Comparison of ENCODE assay signal across 29 cellular contexts in genomic region chr12:22719745-22720144, GRCh38.
"Had no signal": no experiment of that assay in that cellular context is flagged by ENCODE, and none has a peak within 500 bp of the region (broad histone marks: within the 10 kb centered on the region; RNA-seq: fewer than 3 reads in every experiment).

No MANE protein-coding gene starts in this region.

- ATAC-seq: activated CD4-positive, alpha-beta T cell treated with anti-CD3 and anti-CD28 coated beads for 36 hours; activated CD4-positive, CD25-positive, alpha-beta regulatory T cell treated with anti-CD3 and anti-CD28 coated beads, Interleukin-2, amount 50 U/mL, for 24 hours; activated T-cell treated with anti-CD3 and anti-CD28 coated beads, Interleukin-2, amount 50 U/mL, for 72 hours; body of pancreas; effector memory CD8-positive, alpha-beta T cell; gastroesophageal sphincter; heart right ventricle; T-helper 17 cell had no signal

- DNase-seq: activated B cell treated with CpG ODN at 0.5 μM for 24 hours; activated CD4-positive, alpha-beta memory T cell treated with anti-CD3 and anti-CD28 coated beads, Interleukin-2, amount 10 ng/mL, durations not matched to agents 7 days and 5 days; activated CD4-positive, alpha-beta T cell treated with anti-CD3 and anti-CD28 coated beads for 36 hours; activated CD4-positive, alpha-beta T cell treated with anti-CD3 and anti-CD28 coated beads, Interleukin-2, amount 10 ng/mL, durations not matched to agents 7 days and 5 days; activated CD4-positive, alpha-beta T cell treated with anti-CD3 and anti-CD28 coated beads, Interleukin-2, amount 50 U/mL, for 4 hours; activated CD8-positive, alpha-beta memory T cell treated with anti-CD3 and anti-CD28 coated beads, Interleukin-2, amount 50 U/mL, for 48 hours; activated gamma-delta T cell treated with Interleukin-2 at 50 U/mL for 16 hours; activated naive CD4-positive, alpha-beta T cell treated with anti-CD3 and anti-CD28 coated beads, Interleukin-2, amount 50 U/mL, for 16 hours; activated naive CD4-positive, alpha-beta T cell treated with Interleukin-2 at 50 U/mL for 16 hours; activated T-cell treated with anti-CD3 and anti-CD28 coated beads for 4 hours; activated T-cell treated with anti-CD3 and anti-CD28 coated beads, Interleukin-2, amount 50 U/mL, for 24 hours; activated T-cell treated with anti-CD3 and anti-CD28 coated beads, Interleukin-2, amount 50 U/mL, for 72 hours; amniotic stem cell; body of pancreas; cortex of kidney; dermis blood vessel endothelial cell; effector CD4-positive, alpha-beta T cell; effector memory CD8-positive, alpha-beta T cell; erythroblast; esophagus squamous epithelium; foreskin melanocyte; heart right ventricle; T-helper 1 cell; T-helper 17 cell; T1000; WERI-Rb-1 had no signal

- H3K27me3 ChIP-seq: body of pancreas, esophagus squamous epithelium, gastroesophageal sphincter, heart right ventricle had no signal

- H3K4me3 ChIP-seq: body of pancreas, esophagus squamous epithelium, gastroesophageal sphincter, heart right ventricle had no signal

- H3K4me1 ChIP-seq: body of pancreas, esophagus squamous epithelium, heart right ventricle had no signal

- H3K27ac ChIP-seq: body of pancreas, esophagus squamous epithelium, gastroesophageal sphincter, heart right ventricle, WERI-Rb-1 had no signal

- H3K36me3 ChIP-seq: esophagus squamous epithelium, gastroesophageal sphincter, heart right ventricle, WERI-Rb-1 had no signal

- H3K9me3 ChIP-seq: body of pancreas, esophagus squamous epithelium, gastroesophageal sphincter, heart right ventricle had no signal

- FAIRE-seq: colon had no signal
